In the genomic region with DNA sequence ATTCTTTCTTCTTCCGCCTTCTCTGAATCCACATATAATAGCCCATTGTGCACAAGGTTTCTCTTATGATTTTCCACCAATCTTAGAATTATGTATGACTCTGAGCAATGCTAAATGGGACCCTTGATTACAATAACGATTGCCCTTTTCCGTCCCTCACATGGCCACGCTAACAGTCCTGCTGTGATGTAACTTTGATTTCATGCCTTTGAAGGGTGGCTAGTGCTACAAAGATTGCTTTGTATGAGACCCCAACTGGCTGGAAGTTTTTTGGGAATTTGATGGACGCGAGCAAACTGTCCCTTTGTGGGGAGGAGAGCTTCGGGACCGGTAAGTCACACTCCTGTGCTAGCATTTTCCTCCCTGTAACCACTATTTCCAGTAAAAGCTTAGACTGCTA, we compare ENCODE assay signal across 24 cellular contexts. TPM values are rescaled to one million over a fixed set of nuclear protein-coding genes. Genes with fewer than 3 reads are reported as not detected.
DNase-seq lines count a peak whose midpoint lies in the region; ATAC-seq and TF ChIP-seq lines count a peak whose summit lies in the region.
"Had no signal": no experiment of that assay in that cellular context is flagged by ENCODE, and none has a peak within 500 bp of the region (broad histone marks: within the 10 kb centered on the region; RNA-seq: fewer than 3 reads in every experiment).

No MANE protein-coding gene starts in this region.

- TF ChIP-seq EP300 in tibial nerve (IDR thresholded peaks at IDR 0.05): no peak

- WGBS in tibial nerve, 2 donors: 47 to 57% methylated on average over 8 of the region's 8 CpGs

- no peak overlapping the region for H3K4me3 ChIP-seq in SJCRH30
- peak overlapping the region in 2 of 4 donors; percentile 5 to 18 for H3K4me3 ChIP-seq in tibial nerve
- H3K4me3 ChIP-seq: GM12878, SK-N-MC had no signal

- H3K9me3 ChIP-seq in SJCRH30 (replicated peaks) (no peaks in the 10 kb centered on the region), tibial nerve (no peaks in the 10 kb centered on the region)
- H3K9me3 ChIP-seq: Caco-2 had no signal

- H3K27me3 ChIP-seq in SJCRH30: no peaks in the 10 kb centered on the region
- no peaks in the 10 kb centered on the region for H3K27me3 ChIP-seq in tibial nerve

- H3K36me3 ChIP-seq in SJCRH30: peaks cover 29% of the 10 kb centered on the region
- H3K36me3 ChIP-seq in tibial nerve: no peaks in the 10 kb centered on the region

- H3K36me3 Mint-ChIP-seq in brain: peaks cover 79% of the 10 kb centered on the region
- peaks cover 8% of the 10 kb centered on the region for H3K36me3 Mint-ChIP-seq in neural crest cell (ENCODE audit: low read depth)

- H3K27me3 Mint-ChIP-seq in brain: peaks cover 5% of the 10 kb centered on the region
- H3K27me3 Mint-ChIP-seq in neural crest cell (ENCODE audit: low read depth): no peaks in the 10 kb centered on the region
- H3K27me3 Mint-ChIP-seq: CD4-positive, alpha-beta memory T cell had no signal

- peak overlapping the region; percentile 51 for H3K27ac ChIP-seq in SJCRH30
- peak overlapping the region; percentile 44 to 70 (median 54) for H3K27ac ChIP-seq in tibial nerve
- H3K27ac ChIP-seq: SK-N-MC had no signal

- no peak overlapping the region for H3K4me3 Mint-ChIP-seq in brain
- H3K4me3 Mint-ChIP-seq in neural crest cell: peak overlapping the region; percentile 3
- H3K4me3 Mint-ChIP-seq: CD4-positive, alpha-beta memory T cell had no signal

- TF ChIP-seq POLR2A in tibial nerve (IDR thresholded peaks at IDR 0.05): no peak

- DNase-seq in SJCRH30 (peak in 1 of 2 experiments; percentile 76), neural crest cell (ENCODE audit: low read depth, low spot score) (no peak), tibial nerve (ENCODE audit: low spot score in 2 of 2) (no peak), DMS53 treated with DMSO at 0.1 percent for 48 hours (lab: John Stamatoyannopoulos, UW; ENCODE audit: unreplicated experiment) (no peak), middle frontal gyrus (ENCODE audit: extremely low spot score, low spot score) (no peak)
- DNase-seq: C1 segment of cervical spinal cord; Caco-2; CD4-positive, alpha-beta memory T cell; DMS79; EL; GDM1; HCEC 1CT; Karpas-422; NCI-H1105; NCI-H1436 treated with DMSO at 0.1 percent for 48 hours; NCI-H187 treated with DMSO at 0.1 percent for 48 hours; NCI-H446; NCI-H524 treated with DMSO at 0.1 percent for 48 hours; NCI-H774; Right ventricle myocardium superior had no signal

- H3K4me1 ChIP-seq in SJCRH30 (peaks cover 43% of the 10 kb centered on the region), tibial nerve (peaks cover 0 to 62% (median 6%) of the 10 kb centered on the region in 4 donors)

- no peak for ATAC-seq in GM19328 (IDR thresholded peaks at IDR 0.05; ENCODE audit: unreplicated experiment)
- ATAC-seq: GM12878 had no signal

- TF ChIP-seq CTCF in brain (conservative IDR thresholded peaks at IDR 0.05): no peak
- TF ChIP-seq CTCF in neural crest cell (conservative IDR thresholded peaks at IDR 0.05): no peak
- no peak for TF ChIP-seq CTCF in tibial nerve (IDR thresholded peaks at IDR 0.05)

- H3K4me1 Mint-ChIP-seq in brain: peaks cover 23% of the 10 kb centered on the region
- H3K4me1 Mint-ChIP-seq in neural crest cell: peaks cover 27% of the 10 kb centered on the region
- H3K4me1 Mint-ChIP-seq: CD4-positive, alpha-beta memory T cell had no signal

- peaks cover 0 to 2% (median 0%) of the 10 kb centered on the region in 5 experiments for H3K9me3 Mint-ChIP-seq in brain
- H3K9me3 Mint-ChIP-seq in neural crest cell: no peaks in the 10 kb centered on the region
- H3K9me3 Mint-ChIP-seq: CD4-positive, alpha-beta memory T cell had no signal

- H3K27ac Mint-ChIP-seq in brain (peak overlapping the region in 3 of 5 experiments; percentile 36 to 71 (median 41)), neural crest cell (ENCODE audit: unreplicated experiment) (peak overlapping the region; percentile 94)

RNA-seq across cellular contexts. Expression of gene PGM1, which starts 45.3 kb away (rescaled TPM):
- 91.1 and 97.1 TPM in 2 replicates for total RNA-seq in SJCRH30 (2014; rRNA removed; shearing (Covaris generic))
- polyA plus RNA-seq in brain (ENCODE audit: insufficient read depth, low read depth, low replicate concordance): 39.5 TPM
- total RNA-seq in neural crest cell: 35.3 and 37.1 TPM in 2 replicates
- total RNA-seq in tibial nerve: 10 to 100 TPM; 36.7 to 57.0 (median 50.8) TPM
